In genomic region chr2:209556354-209556961, GRCh38 we compare ENCODE assay signal across 8 cellular contexts.
DNase-seq lines count a peak whose midpoint lies in the region; ATAC-seq and TF ChIP-seq lines count a peak whose summit lies in the region.

No MANE protein-coding gene starts in this region.

- H3K4me3 ChIP-seq in testis, result no peak overlapping the region

- DNase-seq in activated CD8-positive, alpha-beta T cell treated with anti-CD3 and anti-CD28 coated beads for 36 hours, result no peak
- no peak for DNase-seq in activated CD8-positive, alpha-beta T cell treated with anti-CD3 and anti-CD28 coated beads, Interleukin-2, amount 10 ng/mL, durations not matched to agents 7 days and 5 days
- DNase-seq in NCI-H748 treated with DMSO at 0.1 percent for 48 hours (lab: John Stamatoyannopoulos, UW), result peak; percentile 32
- DNase-seq in fibroblast of peridontal ligament (ENCODE audit: extremely low read depth), result peak; percentile 46
- peak; percentile 23 for DNase-seq in testis
- no peak for DNase-seq in LoVo (ENCODE audit: low spot score)
- no peak for DNase-seq in T-cell

- H3K36me3 ChIP-seq in testis (ENCODE audit: low read depth, missing control alignments), result no peaks in the 10 kb centered on the region

- intact Hi-C loops in activated CD8-positive, alpha-beta T cell treated with anti-CD3 and anti-CD28 coated beads for 36 hours (cut with micrococcal nuclease), result loop anchor here (10.0 kb wide), 1 partner anchor 132 kb away; the partner anchor contains the start of gene MAP2
- intact Hi-C loops in testis (cut with DNase I; ENCODE audit: low total_unique reads), result no loop called here

- POLR2A ChIA-PET in activated CD8-positive, alpha-beta T cell treated with anti-CD3 and anti-CD28 coated beads for 36 hours (lab: Charles Lee), result no interaction called here
- POLR2A ChIA-PET in activated CD8-positive, alpha-beta T cell treated with anti-CD3 and anti-CD28 coated beads, Interleukin-2, amount 10 ng/mL, durations not matched to agents 7 days and 5 days (lab: Charles Lee), result no interaction called here
- POLR2A ChIA-PET in T-cell (lab: Charles Lee), result interaction anchor here in 1 of 2 donors (0.6 kb wide), 1 partner anchor 1919 kb away, joined by 9 read pairs; no protein-coding TSS in a partner anchor

- H3K9me3 ChIP-seq in testis, result no peaks in the 10 kb centered on the region

- CTCF ChIA-PET in activated CD8-positive, alpha-beta T cell treated with anti-CD3 and anti-CD28 coated beads for 36 hours (lab: Charles Lee), result interaction anchor here (1.0 to 1.2 kb wide), 2 partner anchors 9 to 32 kb away, joined by 3 read pairs; no protein-coding TSS in a partner anchor
- CTCF ChIA-PET in activated CD8-positive, alpha-beta T cell treated with anti-CD3 and anti-CD28 coated beads, Interleukin-2, amount 10 ng/mL, durations not matched to agents 7 days and 5 days (lab: Charles Lee), result no interaction called here
- CTCF ChIA-PET in T-cell (lab: Charles Lee), result no interaction called here

- ATAC-seq in activated CD8-positive, alpha-beta T cell treated with anti-CD3 and anti-CD28 coated beads for 36 hours, result peak; percentile 34
- no peak for ATAC-seq in activated CD8-positive, alpha-beta T cell treated with anti-CD3 and anti-CD28 coated beads, Interleukin-2, amount 10 ng/mL, durations not matched to agents 7 days and 5 days
- ATAC-seq in HG02943 (IDR thresholded peaks at IDR 0.05; ENCODE audit: low read depth, unreplicated experiment) (peak; percentile 75), T-cell (replicated peaks in 1 of 4) (no peak)

- H3K27ac ChIP-seq in testis, result no peak overlapping the region

- 53 to 62% methylated on average over 4 of the region's 4 CpGs for WGBS in testis, 2 donors

- no peaks in the 10 kb centered on the region for H3K4me1 ChIP-seq in testis

- no peaks in the 10 kb centered on the region for H3K9me3 Mint-ChIP-seq in activated CD8-positive, alpha-beta T cell treated with anti-CD3 and anti-CD28 coated beads for 36 hours
- H3K9me3 Mint-ChIP-seq in activated CD8-positive, alpha-beta T cell treated with anti-CD3 and anti-CD28 coated beads, Interleukin-2, amount 10 ng/mL, durations not matched to agents 7 days and 5 days (ENCODE audit: insufficient read depth), result no peaks in the 10 kb centered on the region
- H3K9me3 Mint-ChIP-seq in T-cell, result no peaks in the 10 kb centered on the region

- no peaks in the 10 kb centered on the region for H3K4me1 Mint-ChIP-seq in activated CD8-positive, alpha-beta T cell treated with anti-CD3 and anti-CD28 coated beads for 36 hours (ENCODE audit: low read depth)
- H3K4me1 Mint-ChIP-seq in activated CD8-positive, alpha-beta T cell treated with anti-CD3 and anti-CD28 coated beads, Interleukin-2, amount 10 ng/mL, durations not matched to agents 7 days and 5 days (ENCODE audit: low read depth), result no peaks in the 10 kb centered on the region
- H3K4me1 Mint-ChIP-seq in T-cell, result no peaks in the 10 kb centered on the region

- no peak for TF ChIP-seq POLR2A in testis (IDR thresholded peaks at IDR 0.05)

- no peaks in the 10 kb centered on the region for H3K27me3 ChIP-seq in testis

- no peak for TF ChIP-seq CTCF in activated CD8-positive, alpha-beta T cell treated with anti-CD3 and anti-CD28 coated beads for 36 hours (IDR thresholded peaks at IDR 0.05)
- TF ChIP-seq CTCF in testis (IDR thresholded peaks at IDR 0.05), result peak in 2 of 3 experiments; percentile 20 to 26

- no peak overlapping the region for H3K27ac Mint-ChIP-seq in activated CD8-positive, alpha-beta T cell treated with anti-CD3 and anti-CD28 coated beads for 36 hours
- no peak overlapping the region for H3K27ac Mint-ChIP-seq in activated CD8-positive, alpha-beta T cell treated with anti-CD3 and anti-CD28 coated beads, Interleukin-2, amount 10 ng/mL, durations not matched to agents 7 days and 5 days
- no peak overlapping the region for H3K27ac Mint-ChIP-seq in T-cell

- H3K27me3 Mint-ChIP-seq in activated CD8-positive, alpha-beta T cell treated with anti-CD3 and anti-CD28 coated beads for 36 hours, result peaks cover 2% of the 10 kb centered on the region
- H3K27me3 Mint-ChIP-seq in activated CD8-positive, alpha-beta T cell treated with anti-CD3 and anti-CD28 coated beads, Interleukin-2, amount 10 ng/mL, durations not matched to agents 7 days and 5 days (ENCODE audit: low read depth), result no peaks in the 10 kb centered on the region
- peaks cover 0 to 3% of the 10 kb centered on the region in 2 donors for H3K27me3 Mint-ChIP-seq in T-cell

- no peak overlapping the region for H3K4me3 Mint-ChIP-seq in activated CD8-positive, alpha-beta T cell treated with anti-CD3 and anti-CD28 coated beads for 36 hours
- H3K4me3 Mint-ChIP-seq in activated CD8-positive, alpha-beta T cell treated with anti-CD3 and anti-CD28 coated beads, Interleukin-2, amount 10 ng/mL, durations not matched to agents 7 days and 5 days, result no peak overlapping the region
- H3K4me3 Mint-ChIP-seq in T-cell, result no peak overlapping the region

- H3K36me3 Mint-ChIP-seq in activated CD8-positive, alpha-beta T cell treated with anti-CD3 and anti-CD28 coated beads for 36 hours (ENCODE audit: low read depth), result no peaks in the 10 kb centered on the region
- no peaks in the 10 kb centered on the region for H3K36me3 Mint-ChIP-seq in activated CD8-positive, alpha-beta T cell treated with anti-CD3 and anti-CD28 coated beads, Interleukin-2, amount 10 ng/mL, durations not matched to agents 7 days and 5 days (ENCODE audit: low read depth)
- no peaks in the 10 kb centered on the region for H3K36me3 Mint-ChIP-seq in T-cell

Comparison
In these comparisons a context has a peak if more than half of its experiments do, and no peak if none do; other contexts are left out.
1. ATAC-seq: peak in activated CD8-positive, alpha-beta T cell treated with anti-CD3 and anti-CD28 coated beads for 36 hours (single experiment) and HG02943 (single experiment); none in activated CD8-positive, alpha-beta T cell treated with anti-CD3 and anti-CD28 coated beads, Interleukin-2, amount 10 ng/mL, durations not matched to agents 7 days and 5 days (single experiment) and T-cell (0 of 4).
2. DNase-seq: peak in NCI-H748 treated with DMSO at 0.1 percent for 48 hours (single experiment), fibroblast of peridontal ligament (single experiment) and testis (single experiment); none in activated CD8-positive, alpha-beta T cell treated with anti-CD3 and anti-CD28 coated beads for 36 hours (single experiment), activated CD8-positive, alpha-beta T cell treated with anti-CD3 and anti-CD28 coated beads, Interleukin-2, amount 10 ng/mL, durations not matched to agents 7 days and 5 days (single experiment), LoVo (single experiment) and T-cell (0 of 34).